24 cellular contexts compared by ENCODE assay signal in genomic region chr17:62847426-62847825, GRCh38. TPM values are rescaled to one million over a fixed set of nuclear protein-coding genes. Genes with fewer than 3 reads are reported as not detected.
DNase-seq lines count a peak whose midpoint lies in the region; ATAC-seq, FAIRE-seq and TF ChIP-seq lines count a peak whose summit lies in the region.
"Had no signal": no experiment of that assay in that cellular context is flagged by ENCODE, and none has a peak within 500 bp of the region (broad histone marks: within the 10 kb centered on the region; RNA-seq: fewer than 3 reads in every experiment).

No MANE protein-coding gene starts in this region.

- no peaks in the 10 kb centered on the region for H3K36me3 Mint-ChIP-seq in H9 (ENCODE audit: insufficient read depth in 1 of 3, low read depth in 3 of 3)
- no peaks in the 10 kb centered on the region for H3K36me3 Mint-ChIP-seq in stimulated activated naive B cell treated with anti-CD40 and anti-IgM and Interleukin-4, amounts not matched to agents 10 μg/mL and 1 μg/mL and 100 μg/mL, for 72 hours
- H3K36me3 Mint-ChIP-seq: CD4-positive, CD25-positive, alpha-beta regulatory T cell; CD8-positive, alpha-beta memory T cell had no signal

- H4K91ac ChIP-seq in H9 (ENCODE audit: insufficient read length, low read depth, low read length): no peak overlapping the region
- no peak overlapping the region for H4K91ac ChIP-seq in IMR-90 (ENCODE audit: insufficient read depth, low read depth, low read length)

- H3K36me3 ChIP-seq in IMR-90 (ENCODE audit: control insufficient read depth, insufficient read depth, low read length) (no peaks in the 10 kb centered on the region), keratinocyte (ENCODE audit: control insufficient read depth in 2 of 2, extremely low read depth in 1 of 2, insufficient read depth in 2 of 2, low read length in 2 of 2) (no peaks in the 10 kb centered on the region), suprapubic skin (no peaks in the 10 kb centered on the region)
- H3K36me3 ChIP-seq: HAP-1 had no signal

- no peaks in the 10 kb centered on the region for H3K4me1 Mint-ChIP-seq in H9
- no peaks in the 10 kb centered on the region for H3K4me1 Mint-ChIP-seq in stimulated activated naive B cell treated with anti-CD40 and anti-IgM and Interleukin-4, amounts not matched to agents 10 μg/mL and 1 μg/mL and 100 μg/mL, for 72 hours
- H3K4me1 Mint-ChIP-seq: B cell; CD4-positive, CD25-positive, alpha-beta regulatory T cell; CD8-positive, alpha-beta memory T cell; IgD-negative memory B cell had no signal

- peaks cover 2% of the 10 kb centered on the region; the same call in 1 of the 2 replicates for H3K27me3 Mint-ChIP-seq in H9 (ENCODE audit: low read depth)
- H3K27me3 Mint-ChIP-seq in stimulated activated naive B cell treated with anti-CD40 and anti-IgM and Interleukin-4, amounts not matched to agents 10 μg/mL and 1 μg/mL and 100 μg/mL, for 72 hours: peaks cover 0 to 11% of the 10 kb centered on the region in 2 donors

- H2BK12ac ChIP-seq in H9 (ENCODE audit: insufficient read length, low read depth, low read length): no peak overlapping the region

- H3K4me3 ChIP-seq in IMR-90 (ENCODE audit: insufficient read depth, low read depth, low read length): no peak overlapping the region
- H3K4me3 ChIP-seq in keratinocyte (ENCODE audit: control insufficient read depth in 2 of 3, extremely low read depth in 1 of 3, insufficient read depth in 2 of 3, low read depth in 1 of 3, low read length in 3 of 3): no peak overlapping the region
- H3K4me3 ChIP-seq in suprapubic skin: no peak overlapping the region
- H3K4me3 ChIP-seq: GM12878, HAP-1 had no signal

- no peak overlapping the region for H3K27ac ChIP-seq in H9 (ENCODE audit: insufficient read length, low read depth, low read length)
- no peak overlapping the region for H3K27ac ChIP-seq in IMR-90 (ENCODE audit: insufficient read depth, low read length)
- H3K27ac ChIP-seq in keratinocyte (ENCODE audit: control insufficient read depth, insufficient read depth, low read length): no peak overlapping the region
- no peak overlapping the region for H3K27ac ChIP-seq in suprapubic skin
- H3K27ac ChIP-seq: HL-60 had no signal

- H2AFZ ChIP-seq in H9 (ENCODE audit: low read length) (no peak overlapping the region), IMR-90 (replicated peaks; ENCODE audit: low read length, poor library complexity) (peak overlapping the region; percentile 65), keratinocyte (ENCODE audit: control insufficient read depth, low read length) (peak overlapping the region; percentile 13)

- TF ChIP-seq POLR2A in IMR-90 (IDR thresholded peaks at IDR 0.05; ENCODE audit: low read depth, low read length): no peak
- no peak for TF ChIP-seq POLR2A in suprapubic skin (IDR thresholded peaks at IDR 0.05)

- no peaks in the 10 kb centered on the region for H3K9me3 ChIP-seq in H9 (ENCODE audit: control insufficient read depth, low read depth, low read length)
- no peaks in the 10 kb centered on the region for H3K9me3 ChIP-seq in IMR-90 (ENCODE audit: control insufficient read depth, insufficient read depth, low read length)
- no peaks in the 10 kb centered on the region for H3K9me3 ChIP-seq in keratinocyte (ENCODE audit: control insufficient read depth, low read depth, low read length)
- no peaks in the 10 kb centered on the region for H3K9me3 ChIP-seq in suprapubic skin
- H3K9me3 ChIP-seq: HAP-1 had no signal

- intact Hi-C loops in IMR-90 (cut with micrococcal nuclease): no loop called here

- no peak overlapping the region for H3K4ac ChIP-seq in H9 (ENCODE audit: low read depth, low read length)
- no peak overlapping the region; the same call in 1 of the 2 replicates for H3K4ac ChIP-seq in IMR-90 (ENCODE audit: low read depth, low read length)

- H2BK5ac ChIP-seq in H9 (ENCODE audit: insufficient read length, low read length): no peak overlapping the region
- H2BK5ac ChIP-seq in IMR-90 (ENCODE audit: low read depth, low read length, poor library complexity, severe bottlenecking): no peak overlapping the region

- H3K79me1 ChIP-seq in H9 (ENCODE audit: insufficient read depth, low read depth, low read length, poor library complexity, severe bottlenecking): no peaks in the 10 kb centered on the region
- H3K79me1 ChIP-seq in IMR-90 (ENCODE audit: low read depth in 1 of 2, low read length in 2 of 2): no peaks in the 10 kb centered on the region

- no peak overlapping the region for H2AK9ac ChIP-seq in IMR-90 (replicated peaks; ENCODE audit: low read depth, low read length, poor library complexity)

- H2BK20ac ChIP-seq in H9 (ENCODE audit: low read depth, low read length, poor library complexity, severe bottlenecking) (no peak overlapping the region), IMR-90 (ENCODE audit: low read depth, low read length) (no peak overlapping the region)

- TF ChIP-seq EP300 in suprapubic skin (IDR thresholded peaks at IDR 0.05): no peak

- H3K23ac ChIP-seq in H9 (ENCODE audit: insufficient read length, low read depth, low read length) (no peak overlapping the region), IMR-90 (ENCODE audit: low read depth, low read length) (no peak overlapping the region)

- peak; percentile 20 for DNase-seq in H9
- DNase-seq in IMR-90: no peak
- DNase-seq in keratinocyte (ENCODE audit: low read depth, low spot score): no peak
- DNase-seq in urothelium cell line (ENCODE audit: low spot score): no peak
- DNase-seq in stimulated activated naive B cell treated with anti-CD40 and anti-IgM and Interleukin-4, amounts not matched to agents 10 μg/mL and 1 μg/mL and 100 μg/mL, for 72 hours: no peak
- no peak for DNase-seq in medulla oblongata (ENCODE audit: extremely low spot score)
- no peak for DNase-seq in suprapubic skin (ENCODE audit: low spot score in 2 of 2)
- DNase-seq: C1 segment of cervical spinal cord; CD4-positive, CD25-positive, alpha-beta regulatory T cell; CD8-positive, alpha-beta memory T cell; COR-L47; DMS 273 treated with DMSO at 0.1 percent for 48 hours; DMS53; DND-41; EL had no signal

- H3K14ac ChIP-seq in H9 (ENCODE audit: insufficient read depth, low read length) (no peak overlapping the region), IMR-90 (replicated peaks; ENCODE audit: low read depth, low read length) (no peak overlapping the region; the same call in 1 of the 2 replicates)

- WGBS in H9 (ENCODE audit: extremely low coverage, insufficient read length, low lambda C conversion rate): no CpG with 5 or more reads among the region's 9 CpGs
- WGBS in IMR-90 (ENCODE audit: extremely low coverage in 2 of 2, insufficient read length in 1 of 2), 2 experiments: 70% methylated on average over 2 of the region's 9 CpGs; no CpG with 5 or more reads in 1 of the 2 experiments
- WGBS in suprapubic skin: 50% methylated on average over 7 of the region's 9 CpGs

- H4K20me1 ChIP-seq in H9 (ENCODE audit: control insufficient read depth, insufficient read depth, insufficient read length) (no peaks in the 10 kb centered on the region), IMR-90 (ENCODE audit: insufficient read depth, low read length) (no peaks in the 10 kb centered on the region), keratinocyte (ENCODE audit: control insufficient read depth, extremely low read depth, insufficient read depth, low read length) (no peaks in the 10 kb centered on the region)

- dilution Hi-C loops in IMR-90 (cut with HindIII; ENCODE audit: low sequenced_read_pairs, unreplicated experiment) (no loop called here), keratinocyte (cut with MboI; ENCODE audit: extremely low pct_ligation_motif_present, low sequenced_read_pairs) (no loop called here)

- FAIRE-seq in keratinocyte (lab: Jason Lieb, UNC) (peak; percentile 9), urothelium cell line (lab: Jason Lieb, UNC) (peak; percentile 48)
- FAIRE-seq: GM12878, GM19239, H1 had no signal

- no peak overlapping the region for H2AK5ac ChIP-seq in H9 (ENCODE audit: insufficient read length, low read length)
- no peak overlapping the region for H2AK5ac ChIP-seq in IMR-90 (ENCODE audit: low read depth, low read length)

- H3K79me2 ChIP-seq in H9 (ENCODE audit: insufficient read depth, low read length): no peaks in the 10 kb centered on the region
- H3K79me2 ChIP-seq in keratinocyte (ENCODE audit: control insufficient read depth, insufficient read depth, low read length): no peaks in the 10 kb centered on the region

- H4K5ac ChIP-seq in H9 (ENCODE audit: insufficient read length, low read depth, low read length) (no peak overlapping the region), IMR-90 (ENCODE audit: low read depth, low read length) (no peak overlapping the region)

- H3K4me2 ChIP-seq in H9 (ENCODE audit: insufficient read depth, insufficient read length, low read length) (no peak overlapping the region), IMR-90 (ENCODE audit: low read depth, low read length) (no peak overlapping the region), keratinocyte (ENCODE audit: control insufficient read depth, extremely low read depth, insufficient read depth, low read depth, low read length) (no peak overlapping the region)

- no peak overlapping the region for H3K9ac ChIP-seq in H9 (ENCODE audit: extremely low read depth, insufficient read length, low read length)
- no peak overlapping the region for H3K9ac ChIP-seq in IMR-90 (ENCODE audit: low read depth, low read length)
- H3K9ac ChIP-seq in keratinocyte (ENCODE audit: control insufficient read depth, extremely low read depth, insufficient read depth, low read length): no peak overlapping the region

- POLR2A ChIA-PET in IMR-90 (lab: Charles Lee; ENCODE audit: unreplicated experiment): no interaction called here

- CTCF ChIA-PET in IMR-90 (lab: Yijun Ruan, JAX): no interaction called here

- TF ChIP-seq CTCF in H9 (conservative IDR thresholded peaks at IDR 0.05) (no peak), IMR-90 (conservative IDR thresholded peaks at IDR 0.05; ENCODE audit: low read depth, low read length) (no peak), keratinocyte (optimal IDR thresholded peaks at IDR 0.05 in 1 of 3, IDR thresholded peaks at IDR 0.05 in 1 of 3, conservative IDR thresholded peaks at IDR 0.05 in 1 of 3; ENCODE audit: extremely low read depth in 1 of 3, insufficient read depth in 2 of 3, low read length in 3 of 3) (no peak), suprapubic skin (IDR thresholded peaks at IDR 0.05) (no peak)

- BruUV-seq in IMR-90 (replicated peaks; lab: Mats Ljungman, UMichigan): no TSS peak

- H3K18ac ChIP-seq in H9 (ENCODE audit: insufficient read length, low read depth, low read length): no peak overlapping the region
- no peak overlapping the region for H3K18ac ChIP-seq in IMR-90 (ENCODE audit: low read depth, low read length)

- H3K4me1 ChIP-seq in H9 (ENCODE audit: insufficient read depth, low read length) (no peaks in the 10 kb centered on the region), IMR-90 (ENCODE audit: control insufficient read depth, insufficient read depth, low read length) (no peaks in the 10 kb centered on the region), keratinocyte (ENCODE audit: control insufficient read depth, extremely low read depth, insufficient read depth, low read length) (no peaks in the 10 kb centered on the region), suprapubic skin (no peaks in the 10 kb centered on the region)
- H3K4me1 ChIP-seq: HAP-1 had no signal

- H3K27me3 ChIP-seq in H9 (ENCODE audit: insufficient read depth, low read length) (no peaks in the 10 kb centered on the region), IMR-90 (ENCODE audit: control insufficient read depth, insufficient read depth, low read length) (no peaks in the 10 kb centered on the region), keratinocyte (ENCODE audit: control insufficient read depth, extremely low read depth, insufficient read depth, low read length) (no peaks in the 10 kb centered on the region), suprapubic skin (no peaks in the 10 kb centered on the region)

- H3T11ph ChIP-seq in H9 (ENCODE audit: low read length): no peak overlapping the region

- no peak overlapping the region for H3K27ac Mint-ChIP-seq in H9
- no peak overlapping the region for H3K27ac Mint-ChIP-seq in stimulated activated naive B cell treated with anti-CD40 and anti-IgM and Interleukin-4, amounts not matched to agents 10 μg/mL and 1 μg/mL and 100 μg/mL, for 72 hours
- H3K27ac Mint-ChIP-seq: B cell; CD4-positive, CD25-positive, alpha-beta regulatory T cell; CD8-positive, alpha-beta memory T cell; IgD-negative memory B cell had no signal

- ATAC-seq in IMR-90 (ENCODE audit: low read depth): no peak
- no peak for ATAC-seq in stimulated activated naive B cell treated with anti-CD40 and anti-IgM and Interleukin-4, amounts not matched to agents 10 μg/mL and 1 μg/mL and 100 μg/mL, for 72 hours (replicated peaks)
- ATAC-seq: GM12878 had no signal

- H2BK15ac ChIP-seq in H9 (ENCODE audit: low read depth, low read length) (no peak overlapping the region), IMR-90 (ENCODE audit: low read depth, low read length) (no peak overlapping the region)

- no peak overlapping the region for H3K56ac ChIP-seq in H9 (ENCODE audit: insufficient read length, low read depth, low read length)
- H3K56ac ChIP-seq in IMR-90 (ENCODE audit: extremely low read depth, insufficient read depth, low read length): no peak overlapping the region

- H2BK120ac ChIP-seq in H9 (ENCODE audit: low read depth, low read length, poor library complexity, severe bottlenecking) (no peak overlapping the region), IMR-90 (ENCODE audit: low read depth, low read length) (no peak overlapping the region)

- in situ Hi-C loops in IMR-90 (cut with MboI; ENCODE audit: low sequenced_read_pairs): no loop called here

- H3K9me1 ChIP-seq in IMR-90 (ENCODE audit: insufficient read depth, low read length) (no peaks in the 10 kb centered on the region; the same call in 1 of the 2 replicates), keratinocyte (ENCODE audit: control insufficient read depth, extremely low read depth, insufficient read depth, low read length) (no peaks in the 10 kb centered on the region)

- no peaks in the 10 kb centered on the region for H3K9me3 Mint-ChIP-seq in H9
- no peaks in the 10 kb centered on the region for H3K9me3 Mint-ChIP-seq in stimulated activated naive B cell treated with anti-CD40 and anti-IgM and Interleukin-4, amounts not matched to agents 10 μg/mL and 1 μg/mL and 100 μg/mL, for 72 hours

- TF ChIP-seq RAD21 in IMR-90 (IDR thresholded peaks at IDR 0.05; ENCODE audit: low read length): no peak

- H4K8ac ChIP-seq in H9 (replicated peaks; ENCODE audit: insufficient read length, low read depth, low read length) (no peak overlapping the region), IMR-90 (ENCODE audit: low read depth in 2 of 2, low read length in 2 of 2) (no peak overlapping the region)

- no peak overlapping the region for H3K4me3 Mint-ChIP-seq in H9
- H3K4me3 Mint-ChIP-seq in stimulated activated naive B cell treated with anti-CD40 and anti-IgM and Interleukin-4, amounts not matched to agents 10 μg/mL and 1 μg/mL and 100 μg/mL, for 72 hours: no peak overlapping the region
- H3K4me3 Mint-ChIP-seq: B cell; CD4-positive, CD25-positive, alpha-beta regulatory T cell; CD8-positive, alpha-beta memory T cell; IgD-negative memory B cell had no signal

- H3K23me2 ChIP-seq in H9 (ENCODE audit: insufficient read length, low read depth, low read length, poor library complexity, severe bottlenecking): no peaks in the 10 kb centered on the region

RNA-seq across cellular contexts. Expression of gene MARCHF10, which starts 39.3 kb away (rescaled TPM):
- total RNA-seq in H9 (2021) (0.39 TPM in 1 of 2 replicates, not detected in the other), IMR-90 (2012; rRNA removed) (under 0.01 and 0.18 TPM in 2 replicates), suprapubic skin (not detected)
- polyA plus RNA-seq in IMR-90 (2012; rRNA removed) (0.10 and 0.74 TPM in 2 replicates), keratinocyte (not detected in 3 replicates)
- 0.33 and 0.42 TPM in 2 replicates for polyA plus RNA-seq in IMR-90 (2012; cell fraction: cytosol; rRNA removed)
- 0.50 and 1.2 TPM in 2 replicates for polyA plus RNA-seq in IMR-90 (2012; cell fraction: nucleus; rRNA removed; ENCODE audit: low replicate concordance)
- not detected for polyA plus RNA-seq in keratinocyte (2011; ENCODE audit: low read depth)
- not detected in 2 replicates for polyA plus RNA-seq in keratinocyte (2011; cell fraction: cytosol; rRNA removed)
- polyA plus RNA-seq in keratinocyte (2011; cell fraction: nucleus; rRNA removed): not detected in 2 replicates
- polyA plus RNA-seq in keratinocyte (2012; ENCODE audit: low replicate concordance): not detected in 2 replicates
- not detected in 3 replicates for polyA minus RNA-seq in keratinocyte
- polyA minus RNA-seq in keratinocyte (2011; cell fraction: cytosol; rRNA and poly(A)+ RNA removed): not detected
- not detected in 2 replicates for polyA minus RNA-seq in keratinocyte (2011; cell fraction: nucleus; rRNA and poly(A)+ RNA removed)
- total RNA-seq: A172; B cell; CD4-positive, CD25-positive, alpha-beta regulatory T cell; CD8-positive, alpha-beta memory T cell; G401 had no signal
